8 cellular contexts compared by ENCODE assay signal in the genomic region with DNA sequence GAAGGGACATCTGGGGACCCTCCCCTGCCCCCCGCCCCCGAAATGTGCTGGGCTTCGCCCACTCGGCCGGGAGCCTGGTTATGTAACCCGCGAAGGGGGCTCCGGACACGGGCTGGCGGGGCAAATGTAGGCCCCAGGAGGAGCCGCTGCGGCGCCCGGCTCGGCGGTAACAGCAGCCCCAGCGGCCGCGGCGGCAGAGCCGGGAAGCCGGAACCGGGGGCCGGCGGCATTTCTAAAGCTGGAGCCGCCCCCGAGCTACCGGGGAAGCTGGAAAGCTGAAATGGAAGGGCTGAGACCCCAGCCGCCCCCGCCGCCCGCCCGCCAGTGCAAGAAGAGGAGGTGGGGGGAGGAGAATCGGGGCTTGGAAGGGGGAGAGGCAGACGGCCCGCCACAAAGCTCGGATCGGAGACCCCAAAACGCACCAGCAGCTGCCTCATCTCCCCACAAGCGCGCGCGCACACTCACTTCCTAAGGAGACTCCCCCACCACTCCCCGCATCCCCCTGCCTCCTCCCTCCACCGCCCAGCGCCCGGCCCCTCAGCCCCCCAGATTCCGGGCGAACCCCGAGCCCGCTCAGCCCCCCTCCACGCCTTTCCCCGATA. TPM values are rescaled to one million over a fixed set of nuclear protein-coding genes. Genes with fewer than 3 reads are reported as not detected.
A peak's percentile ranks its signal among the peaks of the same experiment; 100 is the strongest.
DNase-seq lines count a peak whose midpoint lies in the region; ATAC-seq and TF ChIP-seq lines count a peak whose summit lies in the region.

No MANE protein-coding gene starts in this region.

- peak overlapping the region; percentile 90 for H3K4me3 Mint-ChIP-seq in GM23338

- H3K9me2 ChIP-seq in GM23338 (ENCODE audit: insufficient read depth), result no peaks in the 10 kb centered on the region

- H3K4me3 ChIP-seq in ACC112 (ENCODE audit: low read depth, low read length), result peak overlapping the region; percentile 80
- H3K4me3 ChIP-seq in GM23338, result peak overlapping the region; percentile 90
- H3K4me3 ChIP-seq in WI38 (ENCODE audit: low read depth, low read length), result peak overlapping the region; percentile 68
- peak overlapping the region; percentile 55 for H3K4me3 ChIP-seq in colonic mucosa
- peak overlapping the region; percentile 57 to 75 (median 69) for H3K4me3 ChIP-seq in subcutaneous abdominal adipose tissue (ENCODE audit: low read depth in 1 of 5, low read length in 5 of 5)

- H3K4me2 ChIP-seq in GM23338, result peak overlapping the region; percentile 97

- peaks cover 52% of the 10 kb centered on the region for H3F3A ChIP-seq in GM23338 (replicated peaks; ENCODE audit: low read depth)

- no peaks in the 10 kb centered on the region for H3K9me3 Mint-ChIP-seq in GM23338

- H3K27ac ChIP-seq in ACC112 (ENCODE audit: low read depth, low read length) (no peak overlapping the region), GM23338 (ENCODE audit: low read depth) (peak overlapping the region; percentile 100), colonic mucosa (peak overlapping the region; percentile 60), subcutaneous abdominal adipose tissue (ENCODE audit: low read depth, low read length) (no peak overlapping the region)

- H3K4me1 ChIP-seq in ACC112 (ENCODE audit: control insufficient read depth, insufficient read depth, low read length, unreplicated experiment), result peaks cover 37% of the 10 kb centered on the region
- H3K4me1 ChIP-seq in GM23338 (ENCODE audit: insufficient read depth), result peaks cover 31% of the 10 kb centered on the region
- peaks cover 5% of the 10 kb centered on the region for H3K4me1 ChIP-seq in colonic mucosa
- peaks cover 2 to 62% (median 56%) of the 10 kb centered on the region in 5 donors for H3K4me1 ChIP-seq in subcutaneous abdominal adipose tissue (ENCODE audit: control insufficient read depth in 5 of 5, insufficient read depth in 5 of 5, low read length in 5 of 5)

- H3K36me3 Mint-ChIP-seq in GM23338 (ENCODE audit: low read depth), result peaks cover 30% of the 10 kb centered on the region

- peaks cover 45% of the 10 kb centered on the region for H3K4me1 Mint-ChIP-seq in GM23338

- H3K79me2 ChIP-seq in ACC112 (ENCODE audit: control insufficient read depth, insufficient read depth, low read length, unreplicated experiment) (peaks cover 3% of the 10 kb centered on the region), GM23338 (replicated peaks; ENCODE audit: insufficient read depth) (peaks cover 70% of the 10 kb centered on the region)

- no peaks in the 10 kb centered on the region for H3K9me3 ChIP-seq in colonic mucosa
- no peaks in the 10 kb centered on the region for H3K9me3 ChIP-seq in subcutaneous abdominal adipose tissue (ENCODE audit: control insufficient read depth in 5 of 5, low read length in 5 of 5)

- ATAC-seq in GM23338 (no peak; the same call in 2 of the 3 replicates), GM18519 (IDR thresholded peaks at IDR 0.05; ENCODE audit: low FRiP score, unreplicated experiment) (no peak), HG03175 (IDR thresholded peaks at IDR 0.05; ENCODE audit: unreplicated experiment) (no peak)

- peaks cover 5% of the 10 kb centered on the region; the same call in 1 of the 2 replicates for H3K36me3 ChIP-seq in ACC112 (ENCODE audit: insufficient read depth, low read length)
- H3K36me3 ChIP-seq in GM23338 (ENCODE audit: insufficient read depth), result peaks cover 18% of the 10 kb centered on the region
- no peaks in the 10 kb centered on the region for H3K36me3 ChIP-seq in colonic mucosa
- peaks cover 0 to 13% (median 4%) of the 10 kb centered on the region in 5 donors for H3K36me3 ChIP-seq in subcutaneous abdominal adipose tissue (ENCODE audit: control insufficient read depth in 5 of 5, insufficient read depth in 5 of 5, low read length in 5 of 5)

- H3K27ac Mint-ChIP-seq in GM23338, result peak overlapping the region; percentile 99

- no peak for TF ChIP-seq CTCF in GM23338 (conservative IDR thresholded peaks at IDR 0.05; ENCODE audit: low read depth in 2 of 2)
- TF ChIP-seq CTCF in WI38 (IDR thresholded peaks at IDR 0.05; ENCODE audit: low read depth, low read length), result no peak
- TF ChIP-seq CTCF in colonic mucosa (IDR thresholded peaks at IDR 0.05), result no peak

- H2AFZ ChIP-seq in ACC112 (ENCODE audit: low read length, unreplicated experiment) (peak overlapping the region; percentile 47), GM23338 (no peak overlapping the region)

- intact Hi-C loops in colonic mucosa (cut with DNase I), result no loop called here

- H3K27me3 ChIP-seq in ACC112 (ENCODE audit: insufficient read depth, low read length), result no peaks in the 10 kb centered on the region
- no peaks in the 10 kb centered on the region for H3K27me3 ChIP-seq in GM23338 (ENCODE audit: insufficient read depth)
- H3K27me3 ChIP-seq in colonic mucosa, result no peaks in the 10 kb centered on the region
- H3K27me3 ChIP-seq in subcutaneous abdominal adipose tissue (ENCODE audit: control insufficient read depth in 5 of 5, insufficient read depth in 4 of 5, low read length in 5 of 5), result no peaks in the 10 kb centered on the region

- H3K9ac ChIP-seq in colonic mucosa (ENCODE audit: low read depth in 2 of 2, low read length in 2 of 2), result peak overlapping the region; percentile 66 to 68
- peak overlapping the region in 4 of 5 donors; percentile 22 to 73 (median 65) for H3K9ac ChIP-seq in subcutaneous abdominal adipose tissue (ENCODE audit: low read length in 5 of 5)

- H3K27me3 Mint-ChIP-seq in GM23338 (ENCODE audit: insufficient read depth, low read depth, poor library complexity), result peaks cover 12% of the 10 kb centered on the region

- peak; percentile 73 for DNase-seq in GM23338 (ENCODE audit: low spot score)
- DNase-seq in colonic mucosa, result peak; percentile 60
- DNase-seq in lung microvascular endothelial cell (ENCODE audit: low read depth in 2 of 2), result peak; percentile 31 to 35

- H4K20me1 ChIP-seq in GM23338 (replicated peaks; ENCODE audit: insufficient read depth), result peaks cover 11% of the 10 kb centered on the region

TF ChIP-seq in GM23338, 12 proteins besides CTCF, POLR2A, EP300 and RAD21 (continues in another document):
- TF ChIP-seq NANOG (IDR thresholded peaks at IDR 0.05; ENCODE audit: borderline replicate concordance) (no peak), EZH2 (IDR thresholded peaks at IDR 0.05; ENCODE audit: low read depth, unreplicated experiment) (no peak), CREB1 (CRISPR knock-in tag; IDR thresholded peaks at IDR 0.05; ENCODE audit: low read depth) (no peak), REST (IDR thresholded peaks at IDR 0.05; ENCODE audit: unreplicated experiment) (no peak), POLR2AphosphoS5 (IDR thresholded peaks at IDR 0.05; ENCODE audit: low read depth) (no peak), ZNF331 (CRISPR knock-in tag; IDR thresholded peaks at IDR 0.05; ENCODE audit: low read depth) (no peak), ZNF114 (CRISPR knock-in tag; IDR thresholded peaks at IDR 0.05) (no peak)
- TF ChIP-seq, protein P1, sequence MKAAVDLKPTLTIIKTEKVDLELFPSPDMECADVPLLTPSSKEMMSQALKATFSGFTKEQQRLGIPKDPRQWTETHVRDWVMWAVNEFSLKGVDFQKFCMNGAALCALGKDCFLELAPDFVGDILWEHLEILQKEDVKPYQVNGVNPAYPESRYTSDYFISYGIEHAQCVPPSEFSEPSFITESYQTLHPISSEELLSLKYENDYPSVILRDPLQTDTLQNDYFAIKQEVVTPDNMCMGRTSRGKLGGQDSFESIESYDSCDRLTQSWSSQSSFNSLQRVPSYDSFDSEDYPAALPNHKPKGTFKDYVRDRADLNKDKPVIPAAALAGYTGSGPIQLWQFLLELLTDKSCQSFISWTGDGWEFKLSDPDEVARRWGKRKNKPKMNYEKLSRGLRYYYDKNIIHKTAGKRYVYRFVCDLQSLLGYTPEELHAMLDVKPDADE (IDR thresholded peaks at IDR 0.05), result no peak

RNA-seq across cellular contexts. Expression of gene KDM2B, which starts 1.5 kb away (rescaled TPM):
- total RNA-seq in GM23338 (2014; rRNA removed; shearing (Covaris generic)), result 137 and 161 TPM in 2 replicates
- polyA plus RNA-seq in GM23338 (2016; fragmentation: Nextera tagmentation; extraction: Ambion mirVana), result 59.4 and 64.4 TPM in 2 replicates
- total RNA-seq in colonic mucosa, result 10 to 100 TPM; 14.7 to 24.5 TPM
- 14.8 and 20.0 TPM in 2 replicates for total RNA-seq in lung microvascular endothelial cell

RNA-seq across cellular contexts. Expression of gene ORAI1, which starts 47.0 kb away (rescaled TPM):
- total RNA-seq in GM23338 (2014; rRNA removed; shearing (Covaris generic)), result 31.0 and 32.0 TPM in 2 replicates
- 22.2 and 23.7 TPM in 2 replicates for polyA plus RNA-seq in GM23338 (2016; fragmentation: Nextera tagmentation; extraction: Ambion mirVana)
- total RNA-seq in colonic mucosa, result 10 to 100 TPM; 14.6 to 23.5 TPM
- 6.5 and 7.5 TPM in 2 replicates for total RNA-seq in lung microvascular endothelial cell

Comparison
In these comparisons a context has a peak if more than half of its experiments do, and no peak if none do; other contexts are left out.
1. H3K27ac ChIP-seq: peak in GM23338 (single experiment) and colonic mucosa (single experiment); none in ACC112 (single experiment) and subcutaneous abdominal adipose tissue (single experiment).
2. Peak in every context shown above with its lines, with median percentiles within 50 percentile points of each other: H3K4me3 ChIP-seq and DNase-seq.